In the genomic region with DNA sequence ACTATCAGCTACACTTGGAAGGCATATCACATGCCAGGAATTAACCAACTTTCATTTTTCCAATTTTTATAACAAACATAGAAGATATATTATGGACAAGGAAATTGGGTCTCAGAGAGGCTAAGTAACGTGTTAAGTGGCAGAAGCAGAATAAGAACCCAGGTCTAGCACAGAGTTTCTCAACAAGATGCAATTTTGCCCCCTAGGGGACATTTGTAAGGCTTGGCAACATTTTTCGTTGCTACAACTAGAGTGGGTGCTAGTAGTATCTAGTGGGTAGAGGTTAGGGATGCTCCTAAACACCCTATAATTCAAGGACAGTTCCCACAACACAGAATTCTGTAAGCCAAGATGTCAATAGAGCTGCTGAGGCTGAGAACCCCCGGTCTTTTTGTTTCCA, we compare ENCODE assay signal across 10 cellular contexts.
A peak's percentile ranks its signal among the peaks of the same experiment; 100 is the strongest.
DNase-seq lines count a peak whose midpoint lies in the region; ATAC-seq, FAIRE-seq and TF ChIP-seq lines count a peak whose summit lies in the region.
"Had no signal": no experiment of that assay in that cellular context is flagged by ENCODE, and none has a peak within 500 bp of the region (broad histone marks: within the 10 kb centered on the region; RNA-seq: fewer than 3 reads in every experiment).

No MANE protein-coding gene starts in this region.

- no peak overlapping the region for H3K27ac Mint-ChIP-seq in activated T-cell treated with anti-CD3 and anti-CD28 coated beads, Interleukin-2, amount 50 U/mL, for 24 hours
- H3K27ac Mint-ChIP-seq: activated naive CD8-positive, alpha-beta T cell had no signal

- H3K27me3 ChIP-seq in H7 (ENCODE audit: control insufficient read depth, insufficient read depth, low read length) = no peaks in the 10 kb centered on the region

- H3K4me3 Mint-ChIP-seq in activated T-cell treated with anti-CD3 and anti-CD28 coated beads, Interleukin-2, amount 50 U/mL, for 24 hours = no peak overlapping the region
- H3K4me3 Mint-ChIP-seq: activated naive CD8-positive, alpha-beta T cell had no signal

- H3K4me1 Mint-ChIP-seq in activated T-cell treated with anti-CD3 and anti-CD28 coated beads, Interleukin-2, amount 50 U/mL, for 24 hours (ENCODE audit: low read depth) = no peaks in the 10 kb centered on the region

- ATAC-seq in left colon (peak; percentile 65), GM21717 (IDR thresholded peaks at IDR 0.05; ENCODE audit: unreplicated experiment) (no peak)

- intact Hi-C loops in left colon (cut with DNase I, micrococcal nuclease) = no loop called here

- DNase-seq in D721Med (ENCODE audit: insufficient read length, low spot score) = no peak
- no peak for DNase-seq in HFF-Myc (ENCODE audit: extremely low read depth, low read depth)
- peak; percentile 72 for DNase-seq in SHP77 treated with DMSO at 0.1 percent for 48 hours (lab: John Stamatoyannopoulos, UW)
- DNase-seq in left colon = no peak
- DNase-seq in activated T-cell treated with anti-CD3 and anti-CD28 coated beads, Interleukin-2, amount 50 U/mL, for 24 hours = no peak
- DNase-seq in activated T-cell treated with anti-CD3 and anti-CD28 coated beads, Interleukin-2, amount 50 U/mL, for 1 hour = no peak
- no peak for DNase-seq in H7

- no peaks in the 10 kb centered on the region for H3K27me3 Mint-ChIP-seq in activated T-cell treated with anti-CD3 and anti-CD28 coated beads, Interleukin-2, amount 50 U/mL, for 24 hours
- H3K27me3 Mint-ChIP-seq: activated naive CD8-positive, alpha-beta T cell had no signal

- H3K4me3 ChIP-seq in HFF-Myc (replicated peaks; ENCODE audit: low read depth, low read length) (no peak overlapping the region), H7 (ENCODE audit: insufficient read depth, low read depth, low read length) (no peak overlapping the region)

- FAIRE-seq in D721Med (lab: Jason Lieb, UNC) = no peak
- FAIRE-seq: islet of Langerhans had no signal

- peak; percentile 38 for TF ChIP-seq CTCF in D721Med (IDR thresholded peaks at IDR 0.05; ENCODE audit: insufficient read depth, missing control alignments)
- TF ChIP-seq CTCF in HFF-Myc (IDR thresholded peaks at IDR 0.05; ENCODE audit: low read depth, low read length, missing control alignments) = peak; percentile 46

- H3K36me3 Mint-ChIP-seq in activated T-cell treated with anti-CD3 and anti-CD28 coated beads, Interleukin-2, amount 50 U/mL, for 24 hours (ENCODE audit: low read depth) = no peaks in the 10 kb centered on the region
- H3K36me3 Mint-ChIP-seq: activated naive CD8-positive, alpha-beta T cell had no signal

- no peaks in the 10 kb centered on the region for H3K36me3 ChIP-seq in H7 (replicated peaks; ENCODE audit: control insufficient read depth, insufficient read depth, low read length)

- no peaks in the 10 kb centered on the region for H3K9me3 Mint-ChIP-seq in activated T-cell treated with anti-CD3 and anti-CD28 coated beads, Interleukin-2, amount 50 U/mL, for 24 hours
